In genomic region chr14:35291709-35292050, GRCh38 we compare ENCODE assay signal across 8 cellular contexts. TPM values are rescaled to one million over a fixed set of nuclear protein-coding genes. Genes with fewer than 3 reads are reported as not detected.
A peak's percentile ranks its signal among the peaks of the same experiment; 100 is the strongest.
DNase-seq lines count a peak whose midpoint lies in the region; ATAC-seq and TF ChIP-seq lines count a peak whose summit lies in the region.
"Not testable (repeated sequence)": the region's sequence is repeated elsewhere in the genome, so short reads cannot be mapped to it uniquely, and the experiment has no call there.

No MANE protein-coding gene starts in this region.

- H3K9me3 ChIP-seq in CD4-positive, CD25-positive, alpha-beta regulatory T cell (ENCODE audit: control insufficient read depth in 2 of 2, low read length in 2 of 2); WERI-Rb-1 (ENCODE audit: severe bottlenecking); esophagus (ENCODE audit: control insufficient read depth in 2 of 2, insufficient read depth in 1 of 2, low read depth in 1 of 2, low read length in 1 of 2); neuron (ENCODE audit: low read length): not testable (repeated sequence)

- H3K4me1 ChIP-seq in CD4-positive, CD25-positive, alpha-beta regulatory T cell (ENCODE audit: control insufficient read depth, insufficient read depth, low read length, poor library complexity, severe bottlenecking) = peaks cover 49% of the 10 kb centered on the region
- not testable (repeated sequence) for H3K4me1 ChIP-seq in esophagus (ENCODE audit: control insufficient read depth in 2 of 2, insufficient read depth in 2 of 2, low read length in 1 of 2); neuron (ENCODE audit: insufficient read depth, low read length)

- H3K4me3 Mint-ChIP-seq in CD4-positive, CD25-positive, alpha-beta regulatory T cell = peak overlapping the region; percentile 96 to 99 (median 98)
- H3K4me3 Mint-ChIP-seq in IgD-negative memory B cell = peak overlapping the region; percentile 93 to 98 (median 97)

- H3K4me3 ChIP-seq in CD4-positive, CD25-positive, alpha-beta regulatory T cell (ENCODE audit: low read depth, low read length) = peak overlapping the region; percentile 97
- H3K4me3 ChIP-seq in WERI-Rb-1 (ENCODE audit: low read depth, low read length) = peak overlapping the region; percentile 79
- peak overlapping the region; percentile 97 for H3K4me3 ChIP-seq in astrocyte of the spinal cord (ENCODE audit: low read depth, low read length)
- peak overlapping the region; percentile 31 to 71 for H3K4me3 ChIP-seq in esophagus (ENCODE audit: low read depth in 1 of 2, low read length in 2 of 2)
- H3K4me3 ChIP-seq in kidney epithelial cell (ENCODE audit: low read depth, low read length) = peak overlapping the region; percentile 63
- H3K4me3 ChIP-seq in neuron (ENCODE audit: low read length) = peak overlapping the region; percentile 91

- 0% methylated on average over 11 of the region's 11 CpGs for WGBS in esophagus, 2 donors

- H3K27ac ChIP-seq in CD4-positive, CD25-positive, alpha-beta regulatory T cell (ENCODE audit: insufficient read depth, low read length, poor library complexity, severe bottlenecking) = peak overlapping the region; percentile 91
- H3K27ac ChIP-seq in WERI-Rb-1 = peak overlapping the region; percentile 84
- H3K27ac ChIP-seq in esophagus (ENCODE audit: low read depth in 2 of 2, low read length in 1 of 2) = peak overlapping the region; percentile 26 to 94
- H3K27ac ChIP-seq in substantia nigra (ENCODE audit: low read depth, low read length, poor library complexity, severe bottlenecking) = peak overlapping the region; percentile 77

- in situ Hi-C loops in astrocyte of the spinal cord (cut with HindIII; ENCODE audit: low sequenced_read_pairs) = not testable (repeated sequence)

- H3K4me1 Mint-ChIP-seq in CD4-positive, CD25-positive, alpha-beta regulatory T cell = peaks cover 26 to 58% (median 34%) of the 10 kb centered on the region in 4 donors
- H3K4me1 Mint-ChIP-seq in IgD-negative memory B cell = peaks cover 21 to 39% (median 34%) of the 10 kb centered on the region in 3 donors

- not testable (repeated sequence) for H3K9me3 Mint-ChIP-seq in CD4-positive, CD25-positive, alpha-beta regulatory T cell; IgD-negative memory B cell

- not testable (repeated sequence) for TF ChIP-seq CTCF in WERI-Rb-1 (IDR thresholded peaks at IDR 0.05; ENCODE audit: low read depth, low read length); astrocyte of the spinal cord (IDR thresholded peaks at IDR 0.05; ENCODE audit: low read depth, low read length); kidney epithelial cell (IDR thresholded peaks at IDR 0.05; ENCODE audit: insufficient read depth, low read length, poor library complexity, severe bottlenecking)

- not testable (repeated sequence) for H3K27me3 Mint-ChIP-seq in CD4-positive, CD25-positive, alpha-beta regulatory T cell; IgD-negative memory B cell

- not testable (repeated sequence) for H3K36me3 Mint-ChIP-seq in CD4-positive, CD25-positive, alpha-beta regulatory T cell; IgD-negative memory B cell

- H3K27me3 ChIP-seq in CD4-positive, CD25-positive, alpha-beta regulatory T cell (ENCODE audit: control insufficient read depth, insufficient read depth, low read length); WERI-Rb-1 (ENCODE audit: insufficient read depth, low read depth, severe bottlenecking); esophagus (ENCODE audit: control insufficient read depth in 1 of 2, insufficient read depth in 2 of 2, low read length in 2 of 2); kidney epithelial cell (ENCODE audit: control insufficient read depth, insufficient read depth, low read length); neuron (ENCODE audit: insufficient read depth, low read length): not testable (repeated sequence)

- peak overlapping the region; percentile 17 for H2AFZ ChIP-seq in neuron (ENCODE audit: low read depth, low read length)

- not testable (repeated sequence) for DNase-seq in CD4-positive, CD25-positive, alpha-beta regulatory T cell; WERI-Rb-1; astrocyte of the spinal cord (ENCODE audit: low read depth, low spot score); kidney epithelial cell (ENCODE audit: low read depth)
- DNase-seq in substantia nigra (lab: John Stamatoyannopoulos, UW) = peak in 2 of 49 donors; percentile 20 to 30

- peak overlapping the region; percentile 94 to 99 (median 98) for H3K27ac Mint-ChIP-seq in CD4-positive, CD25-positive, alpha-beta regulatory T cell
- H3K27ac Mint-ChIP-seq in IgD-negative memory B cell = peak overlapping the region; percentile 85 to 98 (median 96)

- not testable (repeated sequence) for ATAC-seq in CD4-positive, CD25-positive, alpha-beta regulatory T cell (ENCODE audit: low read depth in 2 of 2)

- not testable (repeated sequence) for H3K36me3 ChIP-seq in CD4-positive, CD25-positive, alpha-beta regulatory T cell (ENCODE audit: control insufficient read depth, insufficient read depth, low read length); esophagus (ENCODE audit: control insufficient read depth in 2 of 2, insufficient read depth in 2 of 2, low read length in 1 of 2); kidney epithelial cell (ENCODE audit: control insufficient read depth, insufficient read depth, low read length); neuron (ENCODE audit: insufficient read depth, low read length)
- H3K36me3 ChIP-seq in WERI-Rb-1 = peaks cover 12% of the 10 kb centered on the region

RNA-seq across cellular contexts. Expression of gene PSMA6, which starts 0.5 kb away (rescaled TPM):
- 132 TPM for total RNA-seq in CD4-positive, CD25-positive, alpha-beta regulatory T cell
- polyA plus RNA-seq in CD4-positive, CD25-positive, alpha-beta regulatory T cell = 100 to 1,000 TPM; 330 to 480 (median 385) TPM
- polyA plus RNA-seq in IgD-negative memory B cell = 210 TPM
- polyA plus RNA-seq in esophagus = 100 to 1,000 TPM in 1 of 2 donors, 10 to 100 TPM in 1; 92.3 to 156 TPM
- total RNA-seq in kidney epithelial cell = 181 and 214 TPM in 2 replicates
